Comparison of ENCODE assay signal across 26 cellular contexts in genomic region chr4:13492752-13493151, GRCh38. TPM values are rescaled to one million over a fixed set of nuclear protein-coding genes. Genes with fewer than 3 reads are reported as not detected.
DNase-seq lines count a peak whose midpoint lies in the region; ATAC-seq, FAIRE-seq and TF ChIP-seq lines count a peak whose summit lies in the region.
"Had no signal": no experiment of that assay in that cellular context is flagged by ENCODE, and none has a peak within 500 bp of the region (broad histone marks: within the 10 kb centered on the region; RNA-seq: fewer than 3 reads in every experiment).

No MANE protein-coding gene starts in this region.

- H3K27me3 ChIP-seq in HepG2 (ENCODE audit: control insufficient read depth in 1 of 2, insufficient read depth in 2 of 2, low read length in 2 of 2), result peaks cover 0 to 4% of the 10 kb centered on the region in 2 experiments; a peak in 1 of 5 replicates
- H3K27me3 ChIP-seq in CD4-positive, alpha-beta T cell (ENCODE audit: control insufficient read depth, insufficient read depth, low read length), result peaks cover 34% of the 10 kb centered on the region
- H3K27me3 ChIP-seq: Peyer's patch had no signal

- in situ Hi-C loops in HepG2 (cut with HindIII; ENCODE audit: extremely low pct_ligation_motif_present, low pct_unique_long_range_greater_than_20kb), result no loop called here

- H3K4me1 Mint-ChIP-seq in CD4-positive, alpha-beta T cell (ENCODE audit: low read depth), result no peaks in the 10 kb centered on the region
- H3K4me1 Mint-ChIP-seq: IgD-negative memory B cell, T-cell had no signal

- peak; percentile 61 for DNase-seq in SIG-M5 treated with dmso at 0.1 percent for 504 hours (lab: John Stamatoyannopoulos, UW; ENCODE audit: unreplicated experiment)
- no peak for DNase-seq in SIG-M5 (lab: John Stamatoyannopoulos, UW)
- peak; percentile 49 to 81 for DNase-seq in NCI-H524 (lab: John Stamatoyannopoulos, UW)
- DNase-seq in SKM-1 treated with dmso at 0.1 percent for 144 hours (lab: John Stamatoyannopoulos, UW; ENCODE audit: unreplicated experiment), result peak; percentile 44
- DNase-seq in HepG2 (ENCODE audit: low spot score), result no peak
- no peak for DNase-seq in OCI-M2 (lab: John Stamatoyannopoulos, UW; ENCODE audit: unreplicated experiment)
- DNase-seq in CD4-positive, alpha-beta T cell, result no peak
- DNase-seq: DMS53; HCEC 1CT; NCI-H1048; NCI-H1417; NCI-H1694; NCI-H2081; NCI-H2227 treated with DMSO at 0.1 percent for 48 hours; NCI-H510A; NCI-H748 treated with DMSO at 0.1 percent for 48 hours; NK-92 treated with Interleukin-12 subunit alpha and Interleukin-12 subunit beta, amount 100 ng/mL, for 24 hours; Peyer's patch; SHP77 treated with DMSO at 0.1 percent for 48 hours; SK-N-SH; T-cell had no signal

- no peak for ATAC-seq in HepG2
- no peak for ATAC-seq in CD4-positive, alpha-beta T cell (ENCODE audit: poor library complexity)
- ATAC-seq: GM12878, T-cell had no signal

- H3K4me3 ChIP-seq in HepG2 (replicated peaks in 1 of 3; ENCODE audit: insufficient read depth in 1 of 3, low read depth in 2 of 3, low read length in 3 of 3), result no peak overlapping the region
- H3K4me3 ChIP-seq: GM12878, Peyer's patch had no signal

- 4% methylated on average over 3 of the region's 3 CpGs for WGBS in HepG2 (ENCODE audit: low lambda C conversion rate)

- CTCF ChIA-PET in HepG2 (lab: Yijun Ruan, JAX; ENCODE audit: low intra/inter-chr PET ratio, low total read pairs), result no interaction called here
- CTCF ChIA-PET in CD4-positive, alpha-beta T cell (lab: Charles Lee), result no interaction called here

- H3K9ac ChIP-seq in HepG2 (ENCODE audit: insufficient read depth, low read depth, low read length), result no peak overlapping the region
- H3K9ac ChIP-seq: KMS-11, SK-N-SH had no signal

- H3K4me2 ChIP-seq in HepG2 (ENCODE audit: low read depth, low read length), result no peak overlapping the region
- H3K4me2 ChIP-seq: KMS-11, SK-N-SH had no signal

- H3K27me3 Mint-ChIP-seq in CD4-positive, alpha-beta T cell, result peaks cover 75% of the 10 kb centered on the region

- intact Hi-C loops in HepG2 (cut with micrococcal nuclease; ENCODE audit: unreplicated experiment), result no loop called here
- intact Hi-C loops in CD4-positive, alpha-beta T cell (cut with DNase I, micrococcal nuclease), result no loop called here

- H3K4me1 ChIP-seq in HepG2 (ENCODE audit: insufficient read depth, low read length), result no peaks in the 10 kb centered on the region
- H3K4me1 ChIP-seq: Peyer's patch had no signal

- H4K20me1 ChIP-seq in HepG2 (ENCODE audit: insufficient read depth, low read length), result no peaks in the 10 kb centered on the region

- H3K4me3 Mint-ChIP-seq in CD4-positive, alpha-beta T cell, result no peak overlapping the region
- H3K4me3 Mint-ChIP-seq: IgD-negative memory B cell, T-cell had no signal

- no peaks in the 10 kb centered on the region for H3K79me2 ChIP-seq in HepG2 (ENCODE audit: insufficient read depth, low read length)

- no peaks in the 10 kb centered on the region for H3K36me3 ChIP-seq in HepG2 (replicated peaks in 1 of 2; ENCODE audit: control insufficient read depth in 1 of 2, insufficient read depth in 2 of 2, low read length in 2 of 2)
- H3K36me3 ChIP-seq: Peyer's patch had no signal

- TF ChIP-seq POLR2A in HepG2 (IDR thresholded peaks at IDR 0.05; ENCODE audit: insufficient read depth in 1 of 2, low read depth in 2 of 2, low read length in 2 of 2), result no peak

- TF ChIP-seq CTCF in HepG2 (CRISPR knock-in tag; IDR thresholded peaks at IDR 0.05), result no peak
- no peak for TF ChIP-seq CTCF in CD4-positive, alpha-beta T cell (IDR thresholded peaks at IDR 0.05)

- BruUV-seq in HepG2 (replicated peaks; lab: Mats Ljungman, UMichigan), result no TSS peak

- H3K9me3 Mint-ChIP-seq in CD4-positive, alpha-beta T cell, result no peaks in the 10 kb centered on the region

- no peak overlapping the region for H2AFZ ChIP-seq in HepG2 (ENCODE audit: low read length)

- no peak overlapping the region for H3K27ac ChIP-seq in HepG2 (ENCODE audit: extremely low read length, insufficient read depth, low read length)
- H3K27ac ChIP-seq in CD4-positive, alpha-beta T cell (ENCODE audit: low read depth, low read length), result no peak overlapping the region
- H3K27ac ChIP-seq: KMS-11, Peyer's patch had no signal

- no peak for FAIRE-seq in HepG2 (lab: Jason Lieb, UNC)
- FAIRE-seq: GM12878, H1 had no signal

- H3K36me3 Mint-ChIP-seq in CD4-positive, alpha-beta T cell (ENCODE audit: low read depth), result no peaks in the 10 kb centered on the region
- H3K36me3 Mint-ChIP-seq: IgD-negative memory B cell had no signal

- TF ChIP-seq EP300 in HepG2 (IDR thresholded peaks at IDR 0.05; ENCODE audit: low read depth in 2 of 2, low read length in 2 of 2) (no peak), HepG2 (CRISPR knock-in tag; IDR thresholded peaks at IDR 0.05; ENCODE audit: borderline replicate concordance) (no peak)

- POLR2A ChIA-PET in HepG2 (lab: Yijun Ruan, JAX), result no interaction called here
- POLR2A ChIA-PET in CD4-positive, alpha-beta T cell (lab: Charles Lee), result no interaction called here

- H3K27ac Mint-ChIP-seq in CD4-positive, alpha-beta T cell, result no peak overlapping the region
- H3K27ac Mint-ChIP-seq: IgD-negative memory B cell, T-cell had no signal

- H3K9me3 ChIP-seq in HepG2 (ENCODE audit: low read length), result peaks cover 2% of the 10 kb centered on the region; the same call in 1 of the 2 replicates
- no peaks in the 10 kb centered on the region for H3K9me3 ChIP-seq in CD4-positive, alpha-beta T cell (ENCODE audit: control insufficient read depth, low read length)
- H3K9me3 ChIP-seq: Peyer's patch, SK-N-SH had no signal

- no peak for TF ChIP-seq RAD21 in HepG2 (CRISPR knock-in tag; IDR thresholded peaks at IDR 0.05)

TF ChIP-seq in HepG2, 621 proteins besides CTCF, POLR2A, EP300 and RAD21 (continues in another document):
- TF ChIP-seq REXO4 (CRISPR knock-in tag; IDR thresholded peaks at IDR 0.05; ENCODE audit: borderline replicate concordance) (no peak), ZNF331 (CRISPR knock-in tag; IDR thresholded peaks at IDR 0.05) (no peak), NCOA2 (CRISPR knock-in tag; IDR thresholded peaks at IDR 0.05) (no peak)

RNA-seq across cellular contexts. Expression of gene RAB28, which starts 8.6 kb away (rescaled TPM):
- total RNA-seq in HepG2 (2016; rRNA removed; fragmentation: Illumina TruSeq; extraction: Trizol), result 18.2 and 20.9 TPM in 2 replicates
- 10.2 and 13.2 TPM in 2 replicates for total RNA-seq in HepG2 (2016; cell fraction: cytosol; rRNA removed; fragmentation: Illumina TruSeq; extraction: Trizol; ENCODE audit: low read depth)
- 18.2 and 18.8 TPM in 2 replicates for total RNA-seq in HepG2 (2016; cell fraction: insoluble cytoplasmic fraction; rRNA removed; fragmentation: Illumina TruSeq; extraction: Trizol)
- 23.4 and 23.7 TPM in 2 replicates for total RNA-seq in HepG2 (2016; cell fraction: membrane; rRNA removed; fragmentation: Illumina TruSeq; extraction: Trizol)
- 28.8 and 32.8 TPM in 2 replicates for total RNA-seq in HepG2 (2016; cell fraction: nucleus; rRNA removed; fragmentation: Illumina TruSeq; extraction: Trizol)
- 9.4 and 11.8 TPM in 2 replicates for polyA plus RNA-seq in HepG2 (2011; rRNA removed)
- polyA plus RNA-seq in HepG2 (2011; cell fraction: cytosol; rRNA removed), result 6.1 and 9.1 TPM in 2 replicates
- 5.8 and 6.3 TPM in 2 replicates for polyA plus RNA-seq in HepG2 (2011; cell fraction: nucleus; rRNA removed)
- polyA plus RNA-seq in HepG2 (2012), result 9.1 and 9.7 TPM in 2 replicates
- 10.5 and 11.4 TPM in 2 replicates for polyA plus RNA-seq in HepG2 (2016; cell fraction: cytosol; fragmentation: Illumina TruSeq; extraction: Trizol; ENCODE audit: low read depth)
- 20.2 and 24.7 TPM in 2 replicates for polyA plus RNA-seq in HepG2 (2016; cell fraction: insoluble cytoplasmic fraction; fragmentation: Illumina TruSeq; extraction: Trizol; ENCODE audit: low read depth)
- polyA plus RNA-seq in HepG2 (2016; cell fraction: membrane; fragmentation: Illumina TruSeq; extraction: Trizol; ENCODE audit: low read depth), result 17.6 and 17.9 TPM in 2 replicates
- 17.4 and 20.1 TPM in 2 replicates for polyA plus RNA-seq in HepG2 (2016; cell fraction: nucleus; fragmentation: Illumina TruSeq; extraction: Trizol; ENCODE audit: insufficient read depth, low read depth)
- 6.0 and 7.7 TPM in 2 replicates for polyA minus RNA-seq in HepG2 (2011; rRNA and poly(A)+ RNA removed; ENCODE audit: low replicate concordance)
- 4.1 and 5.9 TPM in 2 replicates for polyA minus RNA-seq in HepG2 (2011; cell fraction: cytosol; rRNA and poly(A)+ RNA removed)
- polyA minus RNA-seq in HepG2 (2011; cell fraction: nucleus; rRNA and poly(A)+ RNA removed), result 39.0 and 45.6 TPM in 2 replicates
- 1 to 10 TPM; 3.9 to 4.2 TPM for total RNA-seq in CD4-positive, alpha-beta T cell

RNA-seq across cellular contexts. Expression of gene NKX3-2, which starts 51.6 kb away (rescaled TPM):
- total RNA-seq in HepG2 (2016; rRNA removed; fragmentation: Illumina TruSeq; extraction: Trizol), result 0.07 and 0.13 TPM in 2 replicates
- total RNA-seq in HepG2 (2016; cell fraction: cytosol; rRNA removed; fragmentation: Illumina TruSeq; extraction: Trizol; ENCODE audit: low read depth), result not detected in 2 replicates
- 0.22 TPM in 1 of 2 replicates, not detected in the other for total RNA-seq in HepG2 (2016; cell fraction: insoluble cytoplasmic fraction; rRNA removed; fragmentation: Illumina TruSeq; extraction: Trizol)
- total RNA-seq in HepG2 (2016; cell fraction: membrane; rRNA removed; fragmentation: Illumina TruSeq; extraction: Trizol), result 0.06 and 0.07 TPM in 2 replicates
- total RNA-seq in HepG2 (2016; cell fraction: nucleus; rRNA removed; fragmentation: Illumina TruSeq; extraction: Trizol), result 0.16 TPM in 1 of 2 replicates, not detected in the other
- polyA plus RNA-seq in HepG2 (2011; rRNA removed), result 0.07 and 0.12 TPM in 2 replicates
- polyA plus RNA-seq in HepG2 (2011; cell fraction: cytosol; rRNA removed), result 0.05 and 0.08 TPM in 2 replicates
- polyA plus RNA-seq in HepG2 (2011; cell fraction: nucleus; rRNA removed), result 0.29 and 0.33 TPM in 2 replicates
- polyA plus RNA-seq in HepG2 (2012), result 0.04 and 0.07 TPM in 2 replicates
- not detected in 2 replicates for polyA plus RNA-seq in HepG2 (2016; cell fraction: cytosol; fragmentation: Illumina TruSeq; extraction: Trizol; ENCODE audit: low read depth)
- polyA plus RNA-seq in HepG2 (2016; cell fraction: insoluble cytoplasmic fraction; fragmentation: Illumina TruSeq; extraction: Trizol; ENCODE audit: low read depth), result not detected in 2 replicates
- polyA plus RNA-seq in HepG2 (2016; cell fraction: membrane; fragmentation: Illumina TruSeq; extraction: Trizol; ENCODE audit: low read depth), result not detected in 2 replicates
- polyA plus RNA-seq in HepG2 (2016; cell fraction: nucleus; fragmentation: Illumina TruSeq; extraction: Trizol; ENCODE audit: insufficient read depth, low read depth), result 0.27 TPM in 1 of 2 replicates, not detected in the other
- 0.05 and 0.18 TPM in 2 replicates for polyA minus RNA-seq in HepG2 (2011; rRNA and poly(A)+ RNA removed; ENCODE audit: low replicate concordance)
- polyA minus RNA-seq in HepG2 (2011; cell fraction: cytosol; rRNA and poly(A)+ RNA removed), result not detected in 2 replicates
- polyA minus RNA-seq in HepG2 (2011; cell fraction: nucleus; rRNA and poly(A)+ RNA removed), result 0.13 TPM in 1 of 2 replicates, not detected in the other
- not detected for total RNA-seq in CD4-positive, alpha-beta T cell
- total RNA-seq: GM12878; T-cell; T-helper 2 cell treated with Interferon-gamma antibody and Interleukin-4, amounts not matched to agents 100 ng/mL and 5 ng/mL, for 36 hours had no signal
- polyA plus RNA-seq: GM12878, H1, IgD-negative memory B cell had no signal

Comparison
In these comparisons a context has a peak if more than half of its experiments do, and no peak if none do; other contexts are left out.
1. DNase-seq: peak in SIG-M5 treated with dmso at 0.1 percent for 504 hours (single experiment), NCI-H524 (2 of 2) and SKM-1 treated with dmso at 0.1 percent for 144 hours (single experiment); none in SIG-M5 (single experiment), HepG2 (single experiment), OCI-M2 (single experiment) and CD4-positive, alpha-beta T cell (0 of 10).